Comparison of ENCODE assay signal across 8 cellular contexts in the genomic region with DNA sequence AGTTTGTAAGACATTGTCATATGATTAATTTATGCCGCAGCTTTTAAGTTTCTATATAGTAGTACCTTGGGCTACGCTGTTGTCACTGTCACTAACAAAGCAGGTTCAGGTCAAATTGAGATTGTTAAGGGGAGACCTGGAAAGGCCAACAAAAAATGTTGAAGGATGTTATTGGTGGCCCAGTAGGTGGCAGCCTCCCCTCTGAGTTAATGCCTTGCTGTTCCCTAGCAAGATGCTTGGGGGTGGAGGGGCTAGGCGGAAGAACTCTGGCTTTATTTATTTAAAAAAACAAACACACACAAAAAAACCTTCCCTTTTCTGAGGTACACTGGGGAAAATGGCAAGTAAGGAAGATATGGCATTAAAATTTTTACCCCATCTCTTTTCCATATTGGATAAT.
DNase-seq lines count a peak whose midpoint lies in the region; TF ChIP-seq lines count a peak whose summit lies in the region.

No MANE protein-coding gene starts in this region.

- H3K36me3 ChIP-seq in H7 (replicated peaks; ENCODE audit: control insufficient read depth, insufficient read depth, low read length) (no peaks in the 10 kb centered on the region), ovary (no peaks in the 10 kb centered on the region)

- no peak overlapping the region for H3K4me3 Mint-ChIP-seq in osteocyte (ENCODE audit: unreplicated experiment)

- no peaks in the 10 kb centered on the region for H3K9me3 ChIP-seq in ovary

- H3K4me3 ChIP-seq in H7 (ENCODE audit: insufficient read depth, low read depth, low read length), result no peak overlapping the region
- no peak overlapping the region for H3K4me3 ChIP-seq in cardiac fibroblast (replicated peaks in 1 of 2; ENCODE audit: low read depth in 2 of 2, low read length in 2 of 2)
- H3K4me3 ChIP-seq in ovary, result no peak overlapping the region

- peak; percentile 29 for TF ChIP-seq CTCF in cardiac fibroblast (IDR thresholded peaks at IDR 0.05; ENCODE audit: low read depth, low read length)
- peak; percentile 26 for TF ChIP-seq CTCF in osteocyte (IDR thresholded peaks at IDR 0.05)
- no peak for TF ChIP-seq CTCF in ovary (IDR thresholded peaks at IDR 0.05)

- no peak for TF ChIP-seq POLR2A in ovary (IDR thresholded peaks at IDR 0.05)

- no peak overlapping the region for H3K27ac ChIP-seq in ovary

- WGBS in ovary, 3 donors, result 42 to 52% (median 50%) methylated on average over 3 of the region's 3 CpGs

- TF ChIP-seq EP300 in ovary (IDR thresholded peaks at IDR 0.05), result no peak

- no peaks in the 10 kb centered on the region for H3K9me3 Mint-ChIP-seq in osteocyte (ENCODE audit: unreplicated experiment)

- no peaks in the 10 kb centered on the region for H3K4me1 Mint-ChIP-seq in osteocyte (ENCODE audit: unreplicated experiment)

- H3K27me3 ChIP-seq in H7 (ENCODE audit: control insufficient read depth, insufficient read depth, low read length) (peaks cover 5% of the 10 kb centered on the region; the same call in 1 of the 2 replicates), ovary (no peaks in the 10 kb centered on the region)

- intact Hi-C loops in ovary (cut with DNase I), result no loop called here

- H3K4me1 ChIP-seq in ovary (ENCODE audit: insufficient read depth), result no peaks in the 10 kb centered on the region

- H3K36me3 Mint-ChIP-seq in osteocyte (ENCODE audit: unreplicated experiment), result no peaks in the 10 kb centered on the region

- peak; percentile 69 for DNase-seq in DMS 273 (lab: John Stamatoyannopoulos, UW; ENCODE audit: unreplicated experiment)
- peak; percentile 45 for DNase-seq in H7
- DNase-seq in NCI-H2196 treated with DMSO at 0.1 percent for 48 hours (lab: John Stamatoyannopoulos, UW; ENCODE audit: unreplicated experiment), result peak; percentile 41
- peak; percentile 14 to 20 for DNase-seq in cardiac fibroblast (ENCODE audit: low read depth in 2 of 2)
- DNase-seq in osteocyte (ENCODE audit: extremely low spot score, unreplicated experiment), result no peak
- no peak for DNase-seq in ovary
- DNase-seq in SHP77 treated with DMSO at 0.1 percent for 48 hours (lab: John Stamatoyannopoulos, UW), result no peak
- DNase-seq in NCI-H446 treated with DMSO at 0.1 percent for 48 hours (lab: John Stamatoyannopoulos, UW), result no peak

- H3K27ac Mint-ChIP-seq in osteocyte (ENCODE audit: unreplicated experiment), result no peak overlapping the region

- peaks cover 44% of the 10 kb centered on the region for H3K27me3 Mint-ChIP-seq in osteocyte (ENCODE audit: unreplicated experiment)

Comparison
In these comparisons a context has a peak if more than half of its experiments do, and no peak if none do; other contexts are left out.
1. DNase-seq: peak in DMS 273 (single experiment), H7 (single experiment), NCI-H2196 treated with DMSO at 0.1 percent for 48 hours (single experiment) and cardiac fibroblast (2 of 2); none in osteocyte (single experiment), ovary (0 of 5), SHP77 treated with DMSO at 0.1 percent for 48 hours (single experiment) and NCI-H446 treated with DMSO at 0.1 percent for 48 hours (single experiment).
2. CTCF ChIP-seq: peak in cardiac fibroblast (single experiment) and osteocyte (single experiment); none in ovary (0 of 3).